In the genomic region with DNA sequence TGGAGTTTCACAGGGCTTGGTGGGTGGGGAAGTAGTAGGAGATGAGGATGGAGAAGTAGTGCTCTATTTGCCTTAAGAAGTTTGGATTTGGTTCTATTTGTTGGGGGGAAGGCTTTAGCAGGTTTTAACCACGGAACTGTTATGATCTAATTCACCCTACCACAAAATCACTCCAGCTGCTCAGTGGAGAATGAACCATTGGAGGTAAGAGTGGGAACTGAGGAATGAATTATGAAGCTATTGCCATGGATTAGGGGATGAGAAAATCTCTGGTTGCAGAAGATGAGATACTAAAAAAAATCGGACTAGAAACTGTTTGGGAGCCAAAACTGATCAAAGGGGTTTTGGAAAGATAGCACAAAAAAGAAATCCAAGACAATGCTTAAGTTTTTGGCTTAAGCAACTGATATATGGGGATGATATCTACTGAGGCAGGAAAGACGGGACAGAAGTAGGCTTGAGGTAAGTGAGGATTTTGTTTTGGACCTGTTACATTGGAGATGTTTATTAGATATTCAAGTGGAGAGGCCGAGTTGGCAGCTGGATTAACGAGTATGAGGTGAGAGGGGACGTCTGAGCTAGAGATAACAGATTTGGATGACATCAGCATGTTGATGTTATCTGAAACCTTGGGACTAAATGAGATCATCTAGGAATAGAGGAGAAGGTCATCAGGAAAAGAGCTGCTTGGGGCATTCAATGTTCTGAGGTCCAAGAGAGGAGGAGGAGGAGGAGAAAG, we compare ENCODE assay signal across 17 cellular contexts.
DNase-seq lines count a peak whose midpoint lies in the region; ATAC-seq and TF ChIP-seq lines count a peak whose summit lies in the region.
"Had no signal": no experiment of that assay in that cellular context is flagged by ENCODE, and none has a peak within 500 bp of the region (broad histone marks: within the 10 kb centered on the region; RNA-seq: fewer than 3 reads in every experiment).

No MANE protein-coding gene starts in this region.

- no peak for TF ChIP-seq POLR2A in IMR-90 (IDR thresholded peaks at IDR 0.05; ENCODE audit: low read depth, low read length)

- 0 out of 2 replicates have a peak overlapping the region, but pooled peaks have one; percentile 5 for H2BK20ac ChIP-seq in IMR-90 (ENCODE audit: low read depth, low read length)

- no peaks in the 10 kb centered on the region for H3K79me2 ChIP-seq in PC-9 (ENCODE audit: low read depth)

- no peak overlapping the region for H3K56ac ChIP-seq in IMR-90 (ENCODE audit: extremely low read depth, insufficient read depth, low read length)

- H4K5ac ChIP-seq in IMR-90 (ENCODE audit: low read depth, low read length) = no peak overlapping the region

- H3K9me2 ChIP-seq in PC-9 (ENCODE audit: insufficient read depth) = no peaks in the 10 kb centered on the region

- dilution Hi-C loops in IMR-90 (cut with HindIII; ENCODE audit: low sequenced_read_pairs, unreplicated experiment) = no loop called here

- no peaks in the 10 kb centered on the region for H3K9me3 Mint-ChIP-seq in mesothelial cell of epicardium
- H3K9me3 Mint-ChIP-seq: T-helper 2 cell treated with Interferon-gamma antibody and Interleukin-4, amounts not matched to agents 5 μg/mL and 100 μg/mL, for 36 hours had no signal

- no peak overlapping the region for H2AK5ac ChIP-seq in IMR-90 (ENCODE audit: low read depth, low read length)

- DNase-seq in DMS 273 treated with DMSO at 0.1 percent for 48 hours (lab: John Stamatoyannopoulos, UW) = peak; percentile 18
- DNase-seq in IMR-90 = peak; percentile 50
- peak in 1 of 2 experiments; percentile 11 for DNase-seq in PC-9
- no peak for DNase-seq in mesothelial cell of epicardium (ENCODE audit: low spot score in 2 of 2, unreplicated experiment in 2 of 2)
- DNase-seq in COLO829 (ENCODE audit: low spot score) = no peak
- no peak for DNase-seq in cerebellum (ENCODE audit: low spot score)
- DNase-seq in stimulated activated CD4-positive, alpha-beta T cell treated with anti-CD3 and anti-CD28 coated beads, Interleukin-12 subunit alpha, Interleukin-12 subunit beta, amount 100 ng/mL, for 4 hours = no peak
- DNase-seq: activated CD4-positive, alpha-beta T cell treated with anti-CD3 and anti-CD28 coated beads for 4 hours; activated naive CD4-positive, alpha-beta T cell treated with Interleukin-2 at 50 U/mL for 16 hours; natural killer cell; NCI-H2081; SHP77 treated with DMSO at 0.1 percent for 48 hours had no signal

- TF ChIP-seq RAD21 in IMR-90 (IDR thresholded peaks at IDR 0.05; ENCODE audit: low read length) = no peak

- TF ChIP-seq CTCF in IMR-90 (conservative IDR thresholded peaks at IDR 0.05; ENCODE audit: low read depth, low read length) (no peak), PC-9 (conservative IDR thresholded peaks at IDR 0.05) (no peak), mesothelial cell of epicardium (IDR thresholded peaks at IDR 0.05; ENCODE audit: unreplicated experiment) (no peak)

- H2AFZ ChIP-seq in IMR-90 (replicated peaks; ENCODE audit: low read length, poor library complexity) = no peak overlapping the region
- no peak overlapping the region; the same call in 1 of the 2 replicates for H2AFZ ChIP-seq in PC-9

- H3K4me1 ChIP-seq in IMR-90 (ENCODE audit: control insufficient read depth, insufficient read depth, low read length) = peaks cover 8% of the 10 kb centered on the region
- peaks cover 12% of the 10 kb centered on the region for H3K4me1 ChIP-seq in PC-9 (replicated peaks; ENCODE audit: insufficient read depth)
- H3K4me1 ChIP-seq: BLaER1, left lung had no signal

- no peak overlapping the region for H3K4me3 ChIP-seq in IMR-90 (ENCODE audit: insufficient read depth, low read depth, low read length)
- H3K4me3 ChIP-seq in PC-9 = no peak overlapping the region
- H3K4me3 ChIP-seq: BLaER1, left lung, MG63 had no signal

- H3K4ac ChIP-seq in IMR-90 (ENCODE audit: low read depth, low read length) = no peak overlapping the region

- intact Hi-C loops in IMR-90 (cut with micrococcal nuclease) = no loop called here
- intact Hi-C loops in PC-9 (cut with micrococcal nuclease; ENCODE audit: unreplicated experiment) = no loop called here

- no peaks in the 10 kb centered on the region for H4K20me1 ChIP-seq in IMR-90 (ENCODE audit: insufficient read depth, low read length)
- no peaks in the 10 kb centered on the region for H4K20me1 ChIP-seq in PC-9 (ENCODE audit: insufficient read depth)
- H4K20me1 ChIP-seq: BLaER1 had no signal

- no peaks in the 10 kb centered on the region for H3K27me3 Mint-ChIP-seq in mesothelial cell of epicardium (ENCODE audit: low read depth)

- H2BK5ac ChIP-seq in IMR-90 (ENCODE audit: low read depth, low read length, poor library complexity, severe bottlenecking) = no peak overlapping the region

- BruUV-seq in IMR-90 (replicated peaks; lab: Mats Ljungman, UMichigan) = no TSS peak
- BruUV-seq in PC-9 (replicated peaks; lab: Mats Ljungman, UMichigan) = no TSS peak

- H3K14ac ChIP-seq in IMR-90 (replicated peaks; ENCODE audit: low read depth, low read length) = no peak overlapping the region

- H4K8ac ChIP-seq in IMR-90 (ENCODE audit: low read depth in 2 of 2, low read length in 2 of 2) = no peak overlapping the region

- H3F3A ChIP-seq in PC-9 (ENCODE audit: insufficient read depth, low read depth) = no peaks in the 10 kb centered on the region

- H3K9me3 ChIP-seq in IMR-90 (ENCODE audit: control insufficient read depth, insufficient read depth, low read length) (no peaks in the 10 kb centered on the region), PC-9 (ENCODE audit: insufficient read depth, low read depth) (no peaks in the 10 kb centered on the region)
- H3K9me3 ChIP-seq: BLaER1, left lung, MG63 had no signal

- H3K4me3 Mint-ChIP-seq in mesothelial cell of epicardium = no peak overlapping the region
- H3K4me3 Mint-ChIP-seq: natural killer cell; T-helper 2 cell treated with Interferon-gamma antibody and Interleukin-4, amounts not matched to agents 5 μg/mL and 100 μg/mL, for 36 hours had no signal

- H3K27me3 ChIP-seq in IMR-90 (ENCODE audit: control insufficient read depth, insufficient read depth, low read length) (no peaks in the 10 kb centered on the region; the same call in none of the 2 replicates), PC-9 (ENCODE audit: insufficient read depth, low read depth) (no peaks in the 10 kb centered on the region)
- H3K27me3 ChIP-seq: BLaER1, brain microvascular endothelial cell, left lung, MG63 had no signal

- H3K18ac ChIP-seq in IMR-90 (ENCODE audit: low read depth, low read length) = 0 out of 2 replicates have a peak overlapping the region, but pooled peaks have one; percentile 26

- H4K91ac ChIP-seq in IMR-90 (ENCODE audit: insufficient read depth, low read depth, low read length) = no peak overlapping the region

- WGBS in IMR-90 (ENCODE audit: extremely low coverage in 2 of 2, insufficient read length in 1 of 2), 2 experiments = 31% methylated on average over 4 of the region's 6 CpGs; no CpG with 5 or more reads in 1 of the 2 experiments

- H2BK120ac ChIP-seq in IMR-90 (ENCODE audit: low read depth, low read length) = no peak overlapping the region

- H3K4me2 ChIP-seq in IMR-90 (ENCODE audit: low read depth, low read length) (no peak overlapping the region; the same call in 1 of the 2 replicates), PC-9 (peak overlapping the region; percentile 34)
- H3K4me2 ChIP-seq: BLaER1 had no signal

- H3K36me3 ChIP-seq in IMR-90 (ENCODE audit: control insufficient read depth, insufficient read depth, low read length) = no peaks in the 10 kb centered on the region
- no peaks in the 10 kb centered on the region for H3K36me3 ChIP-seq in PC-9 (ENCODE audit: low read depth)
- H3K36me3 ChIP-seq: BLaER1, brain microvascular endothelial cell, left lung, MG63 had no signal

- H3K27ac ChIP-seq in IMR-90 (ENCODE audit: insufficient read depth, low read length) (no peak overlapping the region), PC-9 (no peak overlapping the region)
- H3K27ac ChIP-seq: BLaER1, brain microvascular endothelial cell, left lung had no signal

- peak; percentile 51 for ATAC-seq in IMR-90 (ENCODE audit: low read depth)
- ATAC-seq: natural killer cell had no signal

- peak overlapping the region; percentile 5; the same call in 1 of the 3 replicates for H2BK15ac ChIP-seq in IMR-90 (ENCODE audit: low read depth, low read length)

- H3K79me1 ChIP-seq in IMR-90 (ENCODE audit: low read depth in 1 of 2, low read length in 2 of 2) = no peaks in the 10 kb centered on the region

- peaks cover 21% of the 10 kb centered on the region for H3K4me1 Mint-ChIP-seq in mesothelial cell of epicardium
- H3K4me1 Mint-ChIP-seq: natural killer cell had no signal

- CTCF ChIA-PET in IMR-90 (lab: Yijun Ruan, JAX) = interaction anchor here (1.1 to 1.5 kb wide), 2 partner anchors 11 to 29 kb away, joined by 3 to 5 read pairs; no protein-coding TSS in a partner anchor
- CTCF ChIA-PET in PC-9 (lab: Charles Lee) = interaction anchor here (0.6 kb wide), 1 partner anchor 52 kb away, joined by 3 read pairs; no protein-coding TSS in a partner anchor

- peak overlapping the region; percentile 71 for H3K27ac Mint-ChIP-seq in mesothelial cell of epicardium
- H3K27ac Mint-ChIP-seq: natural killer cell; T-helper 2 cell treated with Interferon-gamma antibody and Interleukin-4, amounts not matched to agents 5 μg/mL and 100 μg/mL, for 36 hours had no signal

- no peak overlapping the region for H2AK9ac ChIP-seq in IMR-90 (replicated peaks; ENCODE audit: low read depth, low read length, poor library complexity)

- H3K9ac ChIP-seq in IMR-90 (ENCODE audit: low read depth, low read length) = no peak overlapping the region
- H3K9ac ChIP-seq: BLaER1 had no signal

- H3K23ac ChIP-seq in IMR-90 (ENCODE audit: low read depth, low read length) = no peak overlapping the region

- POLR2A ChIA-PET in IMR-90 (lab: Charles Lee; ENCODE audit: unreplicated experiment) = no interaction called here
- POLR2A ChIA-PET in PC-9 (lab: Charles Lee; ENCODE audit: unreplicated experiment) = interaction anchor here (0.7 kb wide), 1 partner anchor 33 kb away, joined by 4 read pairs; no protein-coding TSS in a partner anchor

- H3K36me3 Mint-ChIP-seq in mesothelial cell of epicardium = no peaks in the 10 kb centered on the region
- H3K36me3 Mint-ChIP-seq: natural killer cell had no signal

- in situ Hi-C loops in IMR-90 (cut with MboI; ENCODE audit: low sequenced_read_pairs) = no loop called here

- peaks cover 3% of the 10 kb centered on the region; the same call in 1 of the 2 replicates for H3K9me1 ChIP-seq in IMR-90 (ENCODE audit: insufficient read depth, low read length)

TF ChIP-seq in IMR-90, 13 proteins besides CTCF, POLR2A, EP300 and RAD21:
- TF ChIP-seq CEBPB (IDR thresholded peaks at IDR 0.05; ENCODE audit: low read depth, low read length) = no peak
- TF ChIP-seq MAFK (IDR thresholded peaks at IDR 0.05; ENCODE audit: low read depth, low read length) = 0 out of 2 replicates have a peak, but pooled peaks have one; percentile 2
TF ChIP-seq in IMR-90: peak in this region for 1.

Comparison
In these comparisons a context has a peak if more than half of its experiments do, and no peak if none do; other contexts are left out.
1. DNase-seq: peak in DMS 273 treated with DMSO at 0.1 percent for 48 hours (single experiment) and IMR-90 (single experiment); none in mesothelial cell of epicardium (0 of 2), COLO829 (single experiment), cerebellum (single experiment) and stimulated activated CD4-positive, alpha-beta T cell treated with anti-CD3 and anti-CD28 coated beads, Interleukin-12 subunit alpha, Interleukin-12 subunit beta, amount 100 ng/mL, for 4 hours (single experiment).